23 cellular contexts compared by ENCODE assay signal in the genomic region with DNA sequence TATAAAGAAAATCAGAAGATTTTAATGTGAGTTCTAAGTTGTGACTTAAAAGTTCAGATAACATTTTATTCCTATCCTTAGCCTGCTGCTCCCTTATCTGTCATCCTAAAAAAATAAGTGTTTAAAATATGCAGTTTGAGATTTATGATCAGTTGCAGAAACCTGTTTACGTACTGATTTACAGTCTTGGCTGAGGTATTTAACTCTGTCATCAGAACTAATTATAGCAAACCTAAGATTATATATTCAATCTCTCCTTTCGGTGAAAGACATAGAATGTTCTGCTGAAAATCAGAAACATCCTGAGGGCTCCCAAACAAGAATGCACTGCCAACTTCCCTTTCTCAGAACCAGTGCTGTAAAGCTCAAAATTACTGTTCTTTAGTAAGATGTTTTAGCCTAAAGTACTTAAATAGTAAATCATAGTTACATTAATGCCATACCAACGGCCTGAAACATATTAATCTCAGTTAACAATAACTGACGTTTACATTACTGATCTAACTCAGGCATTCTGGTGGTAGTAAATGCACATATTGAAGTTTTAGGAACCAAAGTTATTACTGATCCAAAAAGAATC. TPM values are rescaled to one million over a fixed set of nuclear protein-coding genes. Genes with fewer than 3 reads are reported as not detected.
DNase-seq lines count a peak whose midpoint lies in the region; ATAC-seq and TF ChIP-seq lines count a peak whose summit lies in the region.
"Had no signal": no experiment of that assay in that cellular context is flagged by ENCODE, and none has a peak within 500 bp of the region (broad histone marks: within the 10 kb centered on the region; RNA-seq: fewer than 3 reads in every experiment).

No MANE protein-coding gene starts in this region.

- H3K9me1 ChIP-seq in IMR-90 (ENCODE audit: insufficient read depth, low read length) = no peaks in the 10 kb centered on the region; the same call in 1 of the 2 replicates

- H4K5ac ChIP-seq in IMR-90 (ENCODE audit: low read depth, low read length) = no peak overlapping the region

- H3K36me3 ChIP-seq in IMR-90 (ENCODE audit: control insufficient read depth, insufficient read depth, low read length) (peaks cover 11% of the 10 kb centered on the region), esophagus squamous epithelium (peaks cover 0 to 79% (median 3%) of the 10 kb centered on the region in 3 donors), uterus (no peaks in the 10 kb centered on the region), colonic mucosa (no peaks in the 10 kb centered on the region)
- H3K36me3 ChIP-seq in CD8-positive, alpha-beta T cell (ENCODE audit: insufficient read depth, low read length) = peaks cover 21% of the 10 kb centered on the region

- intact Hi-C loops in IMR-90 (cut with micrococcal nuclease) (no loop called here), esophagus squamous epithelium (cut with DNase I) (no loop called here), uterus (cut with DNase I; ENCODE audit: low total_unique reads) (no loop called here), colonic mucosa (cut with DNase I) (no loop called here)
- intact Hi-C loops in CD8-positive, alpha-beta T cell (cut with DNase I, micrococcal nuclease) = no loop called here

- DNase-seq in IMR-90 = no peak
- no peak for DNase-seq in esophagus squamous epithelium (lab: John Stamatoyannopoulos, UW)
- DNase-seq in uterus = no peak
- no peak for DNase-seq in CD8-positive, alpha-beta T cell
- DNase-seq in amygdala (lab: John Stamatoyannopoulos, UW) = no peak
- DNase-seq in colonic mucosa = no peak
- DNase-seq: C1 segment of cervical spinal cord; CD4-positive, alpha-beta memory T cell; EL; GDM1; GM23248; KBM-7; MG63; NCI-H1105 treated with DMSO at 0.1 percent for 48 hours; NCI-H146; NCI-H1930; NCI-H446; NCI-H524 treated with DMSO at 0.1 percent for 48 hours; Right ventricle myocardium superior; RPMI8226 had no signal

- TF ChIP-seq RAD21 in IMR-90 (IDR thresholded peaks at IDR 0.05; ENCODE audit: low read length) = no peak

- H3K4me1 Mint-ChIP-seq in nephron = peaks cover 36% of the 10 kb centered on the region
- H3K4me1 Mint-ChIP-seq in CD8-positive, alpha-beta T cell (ENCODE audit: low read depth) = no peaks in the 10 kb centered on the region

- in situ Hi-C loops in IMR-90 (cut with MboI; ENCODE audit: low sequenced_read_pairs) = no loop called here

- H3K27ac ChIP-seq in IMR-90 (ENCODE audit: insufficient read depth, low read length) (peak overlapping the region; percentile 23; the same call in 1 of the 2 replicates), esophagus squamous epithelium (peak overlapping the region in 3 of 4 donors; percentile 9 to 23 (median 12)), uterus (peak overlapping the region; percentile 70 to 75), colonic mucosa (no peak overlapping the region)
- no peak overlapping the region for H3K27ac ChIP-seq in CD8-positive, alpha-beta T cell (ENCODE audit: low read depth, low read length)
- H3K27ac ChIP-seq: GM23248 had no signal

- no peak overlapping the region for H2AK9ac ChIP-seq in IMR-90 (replicated peaks; ENCODE audit: low read depth, low read length, poor library complexity)

- H3K36me3 Mint-ChIP-seq in nephron (ENCODE audit: low read depth) = peaks cover 65% of the 10 kb centered on the region
- peaks cover 70% of the 10 kb centered on the region for H3K36me3 Mint-ChIP-seq in CD8-positive, alpha-beta T cell

- H4K91ac ChIP-seq in IMR-90 (ENCODE audit: insufficient read depth, low read depth, low read length) = no peak overlapping the region

- H3K79me1 ChIP-seq in IMR-90 (ENCODE audit: low read depth in 1 of 2, low read length in 2 of 2) = 0 out of 4 replicates have a peak, but pooled peaks cover 0 to 3% of the 10 kb centered on the region in 2 experiments

- H3K4me3 ChIP-seq in IMR-90 (ENCODE audit: insufficient read depth, low read depth, low read length) (no peak overlapping the region), esophagus squamous epithelium (no peak overlapping the region), uterus (no peak overlapping the region), colonic mucosa (no peak overlapping the region)
- no peak overlapping the region for H3K4me3 ChIP-seq in CD8-positive, alpha-beta T cell (ENCODE audit: low read depth, low read length)
- H3K4me3 ChIP-seq: GM12878, GM23248, MG63 had no signal

- no peak overlapping the region for H2BK20ac ChIP-seq in IMR-90 (ENCODE audit: low read depth, low read length)

- H3K27me3 ChIP-seq in IMR-90 (ENCODE audit: control insufficient read depth, insufficient read depth, low read length) = no peaks in the 10 kb centered on the region
- H3K27me3 ChIP-seq in esophagus squamous epithelium = no peaks in the 10 kb centered on the region
- H3K27me3 ChIP-seq in uterus = no peaks in the 10 kb centered on the region
- no peaks in the 10 kb centered on the region for H3K27me3 ChIP-seq in CD8-positive, alpha-beta T cell (ENCODE audit: insufficient read depth, low read length)
- H3K27me3 ChIP-seq in colonic mucosa = no peaks in the 10 kb centered on the region
- H3K27me3 ChIP-seq: MG63 had no signal

- H2BK120ac ChIP-seq in IMR-90 (ENCODE audit: low read depth, low read length) = no peak overlapping the region

- H3K18ac ChIP-seq in IMR-90 (ENCODE audit: low read depth, low read length) = no peak overlapping the region

- no peak overlapping the region for H3K23ac ChIP-seq in IMR-90 (ENCODE audit: low read depth, low read length)

- WGBS in IMR-90 (ENCODE audit: extremely low coverage in 2 of 2, insufficient read length in 1 of 2), 2 experiments = no CpG with 5 or more reads among the region's 4 CpGs
- WGBS in esophagus squamous epithelium, 2 donors = 49 to 71% methylated on average over 4 of the region's 4 CpGs

- POLR2A ChIA-PET in IMR-90 (lab: Charles Lee; ENCODE audit: unreplicated experiment) = no interaction called here
- POLR2A ChIA-PET in CD8-positive, alpha-beta T cell (lab: Charles Lee) = no interaction called here

- H3K4me3 Mint-ChIP-seq in nephron = no peak overlapping the region
- H3K4me3 Mint-ChIP-seq in CD8-positive, alpha-beta T cell = no peak overlapping the region
- H3K4me3 Mint-ChIP-seq: CD4-positive, alpha-beta memory T cell had no signal

- dilution Hi-C loops in IMR-90 (cut with HindIII; ENCODE audit: low sequenced_read_pairs, unreplicated experiment) = no loop called here

- no peaks in the 10 kb centered on the region for H4K20me1 ChIP-seq in IMR-90 (ENCODE audit: insufficient read depth, low read length)

- no peak overlapping the region for H3K56ac ChIP-seq in IMR-90 (ENCODE audit: extremely low read depth, insufficient read depth, low read length)

- no peak; the same call in none of the 2 replicates for ATAC-seq in IMR-90 (ENCODE audit: low read depth)
- no peak for ATAC-seq in CD8-positive, alpha-beta T cell
- ATAC-seq: GM12878 had no signal

- H2BK15ac ChIP-seq in IMR-90 (ENCODE audit: low read depth, low read length) = no peak overlapping the region

- H3K14ac ChIP-seq in IMR-90 (replicated peaks; ENCODE audit: low read depth, low read length) = no peak overlapping the region

- H3K9ac ChIP-seq in IMR-90 (ENCODE audit: low read depth, low read length) (no peak overlapping the region), colonic mucosa (ENCODE audit: low read depth in 2 of 2, low read length in 2 of 2) (no peak overlapping the region)
- H3K9ac ChIP-seq: GM23248 had no signal

- no peak overlapping the region for H2AK5ac ChIP-seq in IMR-90 (ENCODE audit: low read depth, low read length)

- TF ChIP-seq CTCF in IMR-90 (conservative IDR thresholded peaks at IDR 0.05; ENCODE audit: low read depth, low read length) (no peak), esophagus squamous epithelium (IDR thresholded peaks at IDR 0.05) (no peak), nephron (IDR thresholded peaks at IDR 0.05; ENCODE audit: unreplicated experiment in 3 of 3) (no peak), uterus (IDR thresholded peaks at IDR 0.05) (no peak), colonic mucosa (IDR thresholded peaks at IDR 0.05) (no peak)
- no peak for TF ChIP-seq CTCF in CD8-positive, alpha-beta T cell (IDR thresholded peaks at IDR 0.05)

- H3K4me1 ChIP-seq in IMR-90 (ENCODE audit: control insufficient read depth, insufficient read depth, low read length) (peaks cover 13% of the 10 kb centered on the region), esophagus squamous epithelium (peaks cover 0 to 6% (median 0%) of the 10 kb centered on the region in 3 donors), uterus (peaks cover 7 to 8% of the 10 kb centered on the region in 2 donors), colonic mucosa (no peaks in the 10 kb centered on the region)
- H3K4me1 ChIP-seq in CD8-positive, alpha-beta T cell (ENCODE audit: insufficient read depth, low read length) = no peaks in the 10 kb centered on the region

- CTCF ChIA-PET in IMR-90 (lab: Yijun Ruan, JAX) = no interaction called here
- CTCF ChIA-PET in CD8-positive, alpha-beta T cell (lab: Charles Lee) = no interaction called here

- H2AFZ ChIP-seq in IMR-90 (replicated peaks; ENCODE audit: low read length, poor library complexity) = no peak overlapping the region
- H2AFZ ChIP-seq: GM23248 had no signal

- TF ChIP-seq POLR2A in IMR-90 (IDR thresholded peaks at IDR 0.05; ENCODE audit: low read depth, low read length) = no peak
- no peak for TF ChIP-seq POLR2A in esophagus squamous epithelium (IDR thresholded peaks at IDR 0.05)
- TF ChIP-seq POLR2A in uterus (IDR thresholded peaks at IDR 0.05) = no peak

- H3K9me3 Mint-ChIP-seq in nephron = no peaks in the 10 kb centered on the region
- no peaks in the 10 kb centered on the region for H3K9me3 Mint-ChIP-seq in CD8-positive, alpha-beta T cell
- H3K9me3 Mint-ChIP-seq: CD4-positive, alpha-beta memory T cell had no signal

- H3K4ac ChIP-seq in IMR-90 (ENCODE audit: low read depth, low read length) = no peak overlapping the region

- H2BK5ac ChIP-seq in IMR-90 (ENCODE audit: low read depth, low read length, poor library complexity, severe bottlenecking) = no peak overlapping the region

- peak overlapping the region; percentile 24 to 51 (median 24) for H3K27ac Mint-ChIP-seq in nephron
- H3K27ac Mint-ChIP-seq in CD8-positive, alpha-beta T cell = no peak overlapping the region

- no TSS peak for BruUV-seq in IMR-90 (replicated peaks; lab: Mats Ljungman, UMichigan)

- no peak overlapping the region for H4K8ac ChIP-seq in IMR-90 (ENCODE audit: low read depth in 2 of 2, low read length in 2 of 2)

- no peaks in the 10 kb centered on the region for H3K9me3 ChIP-seq in IMR-90 (ENCODE audit: control insufficient read depth, insufficient read depth, low read length)
- H3K9me3 ChIP-seq in esophagus squamous epithelium = no peaks in the 10 kb centered on the region
- no peaks in the 10 kb centered on the region for H3K9me3 ChIP-seq in uterus
- no peaks in the 10 kb centered on the region for H3K9me3 ChIP-seq in CD8-positive, alpha-beta T cell (ENCODE audit: low read length)
- H3K9me3 ChIP-seq in colonic mucosa = no peaks in the 10 kb centered on the region
- H3K9me3 ChIP-seq: Caco-2, MG63 had no signal

- H3K27me3 Mint-ChIP-seq in nephron (ENCODE audit: low read depth) = no peaks in the 10 kb centered on the region
- no peaks in the 10 kb centered on the region for H3K27me3 Mint-ChIP-seq in CD8-positive, alpha-beta T cell (ENCODE audit: low read depth)
- H3K27me3 Mint-ChIP-seq: CD4-positive, alpha-beta memory T cell had no signal

- H3K4me2 ChIP-seq in IMR-90 (ENCODE audit: low read depth, low read length) = no peak overlapping the region

RNA-seq across cellular contexts. Expression of a gene that starts 34.3 kb away (rescaled TPM):
- 50.5 and 54.3 TPM in 2 replicates for total RNA-seq in IMR-90 (2012; rRNA removed)
- polyA plus RNA-seq in IMR-90 (2012; rRNA removed) = 19.2 and 23.6 TPM in 2 replicates
- polyA plus RNA-seq in IMR-90 (2012; cell fraction: cytosol; rRNA removed) = 7.8 and 14.2 TPM in 2 replicates
- 4.0 and 8.0 TPM in 2 replicates for polyA plus RNA-seq in IMR-90 (2012; cell fraction: nucleus; rRNA removed; ENCODE audit: low replicate concordance)
- total RNA-seq in esophagus squamous epithelium = 10 to 100 TPM in 3 of 4 donors, 1 to 10 TPM in 1; 8.9 to 40.8 (median 34.5) TPM
- total RNA-seq in uterus = 10 to 100 TPM in 3 of 4 donors, 1 to 10 TPM in 1; 6.8 to 99.0 (median 51.3) TPM
- total RNA-seq in CD8-positive, alpha-beta T cell = 10 to 100 TPM; 44.8 to 51.7 TPM
- total RNA-seq in colonic mucosa = 10 to 100 TPM; 40.1 to 53.4 TPM

Comparison
In these comparisons a context has a peak if more than half of its experiments do, and no peak if none do; other contexts are left out.
1. H3K27ac ChIP-seq: peak in IMR-90 (single experiment), esophagus squamous epithelium (3 of 4) and uterus (2 of 2); none in CD8-positive, alpha-beta T cell (single experiment) and colonic mucosa (single experiment).